ENCODE assay signal across 8 cellular contexts in genomic region chr3:31917303-31917903, GRCh38.
DNase-seq lines count a peak whose midpoint lies in the region; ATAC-seq lines count a peak whose summit lies in the region.

No MANE protein-coding gene starts in this region.

- H3K4me1 Mint-ChIP-seq in activated CD4-positive, alpha-beta T cell treated with anti-CD3 and anti-CD28 coated beads, Interleukin-2, amount 10 ng/mL, durations not matched to agents 7 days and 5 days, result peaks cover 39% of the 10 kb centered on the region
- H3K4me1 Mint-ChIP-seq in stimulated activated naive B cell treated with anti-CD40 and anti-IgM and Interleukin-4, amounts not matched to agents 10 μg/mL and 1 μg/mL and 100 μg/mL, for 72 hours, result peaks cover 39 to 68% of the 10 kb centered on the region in 2 donors

- ATAC-seq in HG03039 (IDR thresholded peaks at IDR 0.05; ENCODE audit: unreplicated experiment), result peak; percentile 83
- ATAC-seq in stimulated activated naive B cell treated with anti-CD40 and anti-IgM and Interleukin-4, amounts not matched to agents 10 μg/mL and 1 μg/mL and 100 μg/mL, for 72 hours (replicated peaks), result peak; percentile 63 to 79

- H3K9ac ChIP-seq in adipocyte (ENCODE audit: low read length), result peak overlapping the region; percentile 42

- H3K9me3 Mint-ChIP-seq in activated CD4-positive, alpha-beta T cell treated with anti-CD3 and anti-CD28 coated beads, Interleukin-2, amount 10 ng/mL, durations not matched to agents 7 days and 5 days, result peaks cover 37% of the 10 kb centered on the region
- H3K9me3 Mint-ChIP-seq in stimulated activated naive B cell treated with anti-CD40 and anti-IgM and Interleukin-4, amounts not matched to agents 10 μg/mL and 1 μg/mL and 100 μg/mL, for 72 hours, result peaks cover 12 to 14% of the 10 kb centered on the region in 2 donors

- no peaks in the 10 kb centered on the region for H3K36me3 ChIP-seq in adipocyte (ENCODE audit: control insufficient read depth, insufficient read depth, low read length, severe bottlenecking)

- no peaks in the 10 kb centered on the region for H3K27me3 ChIP-seq in adipocyte (replicated peaks; ENCODE audit: control insufficient read depth, insufficient read depth, low read length)

- peak overlapping the region; percentile 36 for H3K4me3 Mint-ChIP-seq in activated CD4-positive, alpha-beta T cell treated with anti-CD3 and anti-CD28 coated beads, Interleukin-2, amount 10 ng/mL, durations not matched to agents 7 days and 5 days
- H3K4me3 Mint-ChIP-seq in stimulated activated naive B cell treated with anti-CD40 and anti-IgM and Interleukin-4, amounts not matched to agents 10 μg/mL and 1 μg/mL and 100 μg/mL, for 72 hours, result peak overlapping the region; percentile 23 to 58

- no peaks in the 10 kb centered on the region for H3K27me3 Mint-ChIP-seq in activated CD4-positive, alpha-beta T cell treated with anti-CD3 and anti-CD28 coated beads, Interleukin-2, amount 10 ng/mL, durations not matched to agents 7 days and 5 days
- H3K27me3 Mint-ChIP-seq in stimulated activated naive B cell treated with anti-CD40 and anti-IgM and Interleukin-4, amounts not matched to agents 10 μg/mL and 1 μg/mL and 100 μg/mL, for 72 hours, result no peaks in the 10 kb centered on the region

- DNase-seq in activated CD4-positive, alpha-beta T cell treated with anti-CD3 and anti-CD28 coated beads, Interleukin-2, amount 10 ng/mL, durations not matched to agents 7 days and 5 days, result no peak
- DNase-seq in activated CD4-positive, alpha-beta T cell treated with anti-CD3 and anti-CD28 coated beads, Interleukin-2, amount 50 U/mL, for 1 hour, result no peak
- no peak for DNase-seq in adipocyte (ENCODE audit: low read depth)
- no peak for DNase-seq in stimulated activated naive B cell treated with anti-CD40 and anti-IgM and Interleukin-4, amounts not matched to agents 10 μg/mL and 1 μg/mL and 100 μg/mL, for 72 hours
- no peak for DNase-seq in AG08395 (ENCODE audit: low spot score)
- no peak for DNase-seq in RKO (ENCODE audit: low spot score)
- DNase-seq in stimulated activated naive CD4-positive, alpha-beta T cell treated with Interleukin-2 at 50 U/mL for 16 hours (lab: John Stamatoyannopoulos, UW), result no peak

- H3K4me3 ChIP-seq in adipocyte (ENCODE audit: low read length), result peak overlapping the region; percentile 58

- peaks cover 8% of the 10 kb centered on the region for H3K9me3 ChIP-seq in adipocyte (ENCODE audit: control insufficient read depth, low read length)

- POLR2A ChIA-PET in activated CD4-positive, alpha-beta T cell treated with anti-CD3 and anti-CD28 coated beads, Interleukin-2, amount 10 ng/mL, durations not matched to agents 7 days and 5 days (lab: Charles Lee), result no interaction called here

- CTCF ChIA-PET in activated CD4-positive, alpha-beta T cell treated with anti-CD3 and anti-CD28 coated beads, Interleukin-2, amount 10 ng/mL, durations not matched to agents 7 days and 5 days (lab: Charles Lee), result interaction anchor here (0.6 to 1.4 kb wide), 2 partner anchors 20 to 28 kb away, joined by 3 read pairs; no protein-coding TSS in a partner anchor

- H3K36me3 Mint-ChIP-seq in activated CD4-positive, alpha-beta T cell treated with anti-CD3 and anti-CD28 coated beads, Interleukin-2, amount 10 ng/mL, durations not matched to agents 7 days and 5 days (ENCODE audit: low read depth), result peaks cover 14% of the 10 kb centered on the region
- H3K36me3 Mint-ChIP-seq in stimulated activated naive B cell treated with anti-CD40 and anti-IgM and Interleukin-4, amounts not matched to agents 10 μg/mL and 1 μg/mL and 100 μg/mL, for 72 hours, result peaks cover 23 to 57% of the 10 kb centered on the region in 2 donors

- H3K27ac Mint-ChIP-seq in activated CD4-positive, alpha-beta T cell treated with anti-CD3 and anti-CD28 coated beads, Interleukin-2, amount 10 ng/mL, durations not matched to agents 7 days and 5 days, result peak overlapping the region; percentile 83
- peak overlapping the region; percentile 86 for H3K27ac Mint-ChIP-seq in stimulated activated naive B cell treated with anti-CD40 and anti-IgM and Interleukin-4, amounts not matched to agents 10 μg/mL and 1 μg/mL and 100 μg/mL, for 72 hours

- H3K4me1 ChIP-seq in adipocyte (ENCODE audit: control insufficient read depth, insufficient read depth, low read length), result peaks cover 11% of the 10 kb centered on the region
